ENCODE assay signal across 8 cellular contexts in genomic region chr1:146369940-146370339, GRCh38.
A peak's percentile ranks its signal among the peaks of the same experiment; 100 is the strongest.
DNase-seq lines count a peak whose midpoint lies in the region; ATAC-seq and TF ChIP-seq lines count a peak whose summit lies in the region.
"Not testable (repeated sequence)": the region's sequence is repeated elsewhere in the genome, so short reads cannot be mapped to it uniquely, and the experiment has no call there.

No MANE protein-coding gene starts in this region.

- H3K9me3 ChIP-seq in ES-I3 (ENCODE audit: control insufficient read depth, insufficient read depth, low read length); lung (ENCODE audit: control insufficient read depth in 2 of 2, insufficient read depth in 1 of 2, low read length in 1 of 2); skeletal muscle tissue (ENCODE audit: control insufficient read depth in 3 of 3, low read length in 3 of 3); thymus (ENCODE audit: control insufficient read depth): not testable (repeated sequence)

- H3K4me1 Mint-ChIP-seq in activated naive CD8-positive, alpha-beta T cell treated with anti-CD3 and anti-CD28 coated beads, Interleukin-2, amount 10 ng/mL, durations not matched to agents 7 days and 5 days, result not testable (repeated sequence)

- not testable (repeated sequence) for H3K4me3 ChIP-seq in lung
- H3K4me3 ChIP-seq in skeletal muscle tissue (ENCODE audit: low read length in 3 of 3) (peak overlapping the region in 2 of 3 donors; percentile 51 to 58), thymus (ENCODE audit: low read length) (peak overlapping the region; percentile 20)

- H3K9ac ChIP-seq in ES-I3 (ENCODE audit: low read depth, low read length) (peak overlapping the region; percentile 47; the same call in 1 of the 2 replicates), skeletal muscle tissue (ENCODE audit: low read depth in 1 of 3, low read length in 3 of 3) (peak overlapping the region in 2 of 3 donors; percentile 23 to 25)

- DNase-seq in NCI-H2171 treated with DMSO at 0.1 percent for 48 hours (lab: John Stamatoyannopoulos, UW) (peak; percentile 1), fibroblast of gingiva (ENCODE audit: low read depth) (peak; percentile 17), lung (ENCODE audit: low spot score) (peak; percentile 41)
- peak; percentile 66 for DNase-seq in activated naive CD8-positive, alpha-beta T cell treated with anti-CD3 and anti-CD28 coated beads, Interleukin-2, amount 10 ng/mL, durations not matched to agents 7 days and 5 days

- TF ChIP-seq CTCF in VCaP (conservative IDR thresholded peaks at IDR 0.05); lung (IDR thresholded peaks at IDR 0.05; ENCODE audit: control extremely low read depth, extremely low read depth): not testable (repeated sequence)

- POLR2A ChIA-PET in activated naive CD8-positive, alpha-beta T cell treated with anti-CD3 and anti-CD28 coated beads, Interleukin-2, amount 10 ng/mL, durations not matched to agents 7 days and 5 days (lab: Charles Lee), result not testable (repeated sequence)

- H3K27me3 Mint-ChIP-seq in activated naive CD8-positive, alpha-beta T cell treated with anti-CD3 and anti-CD28 coated beads, Interleukin-2, amount 10 ng/mL, durations not matched to agents 7 days and 5 days, result not testable (repeated sequence)

- peak overlapping the region; percentile 58 for H3K27ac ChIP-seq in VCaP
- H3K27ac ChIP-seq in lung (ENCODE audit: low read depth in 1 of 2, low read length in 1 of 2), result peak overlapping the region in 1 of 2 donors; percentile 63
- H3K27ac ChIP-seq in skeletal muscle tissue (ENCODE audit: low read depth, low read length); thymus (ENCODE audit: low read depth): not testable (repeated sequence)

- not testable (repeated sequence) for ATAC-seq in activated naive CD8-positive, alpha-beta T cell treated with anti-CD3 and anti-CD28 coated beads, Interleukin-2, amount 10 ng/mL, durations not matched to agents 7 days and 5 days (ENCODE audit: low read depth); lung (ENCODE audit: insufficient read depth, low FRiP score)

- H3K4me1 ChIP-seq in ES-I3 (ENCODE audit: insufficient read depth, low read length); lung (ENCODE audit: control insufficient read depth in 2 of 2, insufficient read depth in 2 of 2, low read length in 2 of 2); skeletal muscle tissue (ENCODE audit: control insufficient read depth in 3 of 3, insufficient read depth in 3 of 3, low read length in 3 of 3); thymus (ENCODE audit: control insufficient read depth, insufficient read depth, low read length): not testable (repeated sequence)

- H3K36me3 ChIP-seq in ES-I3 (ENCODE audit: insufficient read depth, low read length); lung (ENCODE audit: control insufficient read depth in 2 of 2, insufficient read depth in 2 of 2, low read length in 2 of 2); skeletal muscle tissue (ENCODE audit: control insufficient read depth in 3 of 3, insufficient read depth in 3 of 3, low read length in 3 of 3); thymus (ENCODE audit: control insufficient read depth, insufficient read depth): not testable (repeated sequence)

- H3K27ac Mint-ChIP-seq in activated naive CD8-positive, alpha-beta T cell treated with anti-CD3 and anti-CD28 coated beads, Interleukin-2, amount 10 ng/mL, durations not matched to agents 7 days and 5 days, result peak overlapping the region; percentile 88

- not testable (repeated sequence) for H3K36me3 Mint-ChIP-seq in activated naive CD8-positive, alpha-beta T cell treated with anti-CD3 and anti-CD28 coated beads, Interleukin-2, amount 10 ng/mL, durations not matched to agents 7 days and 5 days

- H3K9me3 Mint-ChIP-seq in activated naive CD8-positive, alpha-beta T cell treated with anti-CD3 and anti-CD28 coated beads, Interleukin-2, amount 10 ng/mL, durations not matched to agents 7 days and 5 days, result not testable (repeated sequence)

- not testable (repeated sequence) for H3K27me3 ChIP-seq in lung (ENCODE audit: control insufficient read depth, insufficient read depth); skeletal muscle tissue (ENCODE audit: control insufficient read depth in 3 of 3, insufficient read depth in 3 of 3, low read length in 3 of 3); thymus (ENCODE audit: control insufficient read depth, insufficient read depth)

- peak overlapping the region; percentile 82 for H3K4me3 Mint-ChIP-seq in activated naive CD8-positive, alpha-beta T cell treated with anti-CD3 and anti-CD28 coated beads, Interleukin-2, amount 10 ng/mL, durations not matched to agents 7 days and 5 days

- 0 to 1% methylated on average over 15 to 20 of the region's 23 CpGs for WGBS in lung, 2 donors
- WGBS in thymus, result under 1% methylated on average over 20 of the region's 23 CpGs

Comparison
In these comparisons a context has a peak if more than half of its experiments do, and no peak if none do; other contexts are left out.
1. DNase-seq: peak in every context shown above with its lines; median percentile 66 in activated naive CD8-positive, alpha-beta T cell treated with anti-CD3 and anti-CD28 coated beads, Interleukin-2, amount 10 ng/mL, durations not matched to agents 7 days and 5 days; 41 in lung; 17 in fibroblast of gingiva; 1 in NCI-H2171 treated with DMSO at 0.1 percent for 48 hours.